Comparison of ENCODE assay signal across 8 cellular contexts in the genomic region with DNA sequence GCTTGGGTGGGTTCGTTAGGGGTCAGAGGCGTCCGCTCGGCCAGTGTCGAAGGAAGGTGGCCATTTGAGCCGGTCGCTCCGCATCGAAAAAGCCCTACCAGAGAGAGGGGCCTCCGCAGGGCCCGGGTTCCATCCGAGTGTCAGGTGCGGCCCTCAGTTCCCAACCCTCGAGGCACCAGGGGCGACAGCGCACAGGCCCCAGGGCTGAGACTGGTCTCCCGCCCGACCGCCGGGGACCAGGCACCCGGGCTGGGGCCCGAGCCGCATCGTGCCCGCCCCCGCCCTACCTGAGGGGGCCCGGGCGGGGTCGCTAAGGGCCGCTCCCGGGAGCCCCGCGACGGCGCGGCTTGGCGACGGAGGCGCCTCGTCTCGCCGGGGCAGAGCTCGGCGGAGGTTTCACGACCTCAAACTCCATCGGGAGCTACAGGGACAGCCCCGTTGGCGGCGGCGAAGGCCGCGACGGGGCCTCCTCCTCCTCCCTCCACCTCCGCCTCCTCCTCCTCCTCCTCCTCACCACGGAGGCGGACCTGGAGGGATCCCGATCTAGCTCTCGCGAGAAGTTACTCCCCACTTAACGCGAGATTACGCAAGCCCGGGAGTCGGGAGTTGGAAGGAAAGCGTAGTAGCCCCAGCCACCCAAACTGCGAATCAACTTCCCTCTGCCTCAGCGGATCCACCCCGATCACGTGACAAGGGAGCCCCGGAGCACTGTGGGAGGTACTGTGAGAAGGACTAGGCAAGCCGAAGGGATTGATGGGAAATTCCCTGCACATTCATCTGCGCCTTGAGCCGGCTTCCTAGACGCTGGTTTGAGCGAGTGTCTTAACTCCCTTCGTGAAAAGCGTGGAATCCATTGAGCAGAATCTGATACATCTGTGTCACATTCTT. TPM values are rescaled to one million over a fixed set of nuclear protein-coding genes. Genes with fewer than 3 reads are reported as not detected.
A peak's percentile ranks its signal among the peaks of the same experiment; 100 is the strongest.
DNase-seq lines count a peak whose midpoint lies in the region; ATAC-seq, FAIRE-seq and TF ChIP-seq lines count a peak whose summit lies in the region.

A gene with protein sequence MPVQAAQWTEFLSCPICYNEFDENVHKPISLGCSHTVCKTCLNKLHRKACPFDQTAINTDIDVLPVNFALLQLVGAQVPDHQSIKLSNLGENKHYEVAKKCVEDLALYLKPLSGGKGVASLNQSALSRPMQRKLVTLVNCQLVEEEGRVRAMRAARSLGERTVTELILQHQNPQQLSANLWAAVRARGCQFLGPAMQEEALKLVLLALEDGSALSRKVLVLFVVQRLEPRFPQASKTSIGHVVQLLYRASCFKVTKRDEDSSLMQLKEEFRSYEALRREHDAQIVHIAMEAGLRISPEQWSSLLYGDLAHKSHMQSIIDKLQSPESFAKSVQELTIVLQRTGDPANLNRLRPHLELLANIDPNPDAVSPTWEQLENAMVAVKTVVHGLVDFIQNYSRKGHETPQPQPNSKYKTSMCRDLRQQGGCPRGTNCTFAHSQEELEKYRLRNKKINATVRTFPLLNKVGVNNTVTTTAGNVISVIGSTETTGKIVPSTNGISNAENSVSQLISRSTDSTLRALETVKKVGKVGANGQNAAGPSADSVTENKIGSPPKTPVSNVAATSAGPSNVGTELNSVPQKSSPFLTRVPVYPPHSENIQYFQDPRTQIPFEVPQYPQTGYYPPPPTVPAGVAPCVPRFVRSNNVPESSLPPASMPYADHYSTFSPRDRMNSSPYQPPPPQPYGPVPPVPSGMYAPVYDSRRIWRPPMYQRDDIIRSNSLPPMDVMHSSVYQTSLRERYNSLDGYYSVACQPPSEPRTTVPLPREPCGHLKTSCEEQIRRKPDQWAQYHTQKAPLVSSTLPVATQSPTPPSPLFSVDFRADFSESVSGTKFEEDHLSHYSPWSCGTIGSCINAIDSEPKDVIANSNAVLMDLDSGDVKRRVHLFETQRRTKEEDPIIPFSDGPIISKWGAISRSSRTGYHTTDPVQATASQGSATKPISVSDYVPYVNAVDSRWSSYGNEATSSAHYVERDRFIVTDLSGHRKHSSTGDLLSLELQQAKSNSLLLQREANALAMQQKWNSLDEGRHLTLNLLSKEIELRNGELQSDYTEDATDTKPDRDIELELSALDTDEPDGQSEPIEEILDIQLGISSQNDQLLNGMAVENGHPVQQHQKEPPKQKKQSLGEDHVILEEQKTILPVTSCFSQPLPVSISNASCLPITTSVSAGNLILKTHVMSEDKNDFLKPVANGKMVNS (minus strand): TSS at position 537 of the 888 bp plus-strand sequence. CDS start 7,850 bp downstream, outside the sequence.

- no peaks in the 10 kb centered on the region for H4K20me1 ChIP-seq in keratinocyte (ENCODE audit: control insufficient read depth, extremely low read depth, insufficient read depth, low read length)

- H3K27ac Mint-ChIP-seq in chondrocyte (ENCODE audit: unreplicated experiment), result peak within 1 kb of the TSS; percentile 96

- peak within 1 kb of the TSS; percentile 88 for H3K4me3 Mint-ChIP-seq in chondrocyte (ENCODE audit: unreplicated experiment)

- dilution Hi-C loops in keratinocyte (cut with MboI; ENCODE audit: extremely low pct_ligation_motif_present, low sequenced_read_pairs), result no loop called here

- H3K9me1 ChIP-seq in keratinocyte (ENCODE audit: control insufficient read depth, extremely low read depth, insufficient read depth, low read length), result no peaks in the 10 kb centered on the region

- H3K4me2 ChIP-seq in keratinocyte (ENCODE audit: control insufficient read depth, extremely low read depth, insufficient read depth, low read depth, low read length), result peak within 1 kb of the TSS; percentile 87

- peaks cover 13% of the 10 kb centered on the region for H3K4me1 ChIP-seq in keratinocyte (ENCODE audit: control insufficient read depth, extremely low read depth, insufficient read depth, low read length)

- peak within 1 kb of the TSS; percentile 100 for H2AFZ ChIP-seq in keratinocyte (ENCODE audit: control insufficient read depth, low read length)

- peak; percentile 90 for ATAC-seq in HG03439 (IDR thresholded peaks at IDR 0.05; ENCODE audit: unreplicated experiment)

- peaks cover 0 to 5% of the 10 kb centered on the region in 2 experiments for H3K36me3 ChIP-seq in keratinocyte (ENCODE audit: control insufficient read depth in 2 of 2, extremely low read depth in 1 of 2, insufficient read depth in 2 of 2, low read length in 2 of 2)

- TF ChIP-seq CTCF in chondrocyte (IDR thresholded peaks at IDR 0.05) (peak; percentile 25), keratinocyte (optimal IDR thresholded peaks at IDR 0.05 in 1 of 3, IDR thresholded peaks at IDR 0.05 in 1 of 3, conservative IDR thresholded peaks at IDR 0.05 in 1 of 3; ENCODE audit: extremely low read depth in 1 of 3, insufficient read depth in 2 of 3, low read length in 3 of 3) (no peak)

- no peaks in the 10 kb centered on the region for H3K27me3 Mint-ChIP-seq in chondrocyte (ENCODE audit: low read depth)

- TF ChIP-seq POLR2A in GM19193 (IDR thresholded peaks at IDR 0.05; ENCODE audit: extremely low read depth, insufficient read depth, insufficient read length), result peak; percentile 92

- peak within 1 kb of the TSS; percentile 88 to 92 (median 89) for H3K4me3 ChIP-seq in keratinocyte (ENCODE audit: control insufficient read depth in 2 of 3, extremely low read depth in 1 of 3, insufficient read depth in 2 of 3, low read depth in 1 of 3, low read length in 3 of 3)

- DNase-seq in Ammon's horn (ENCODE audit: low spot score), result peak; percentile 100
- peak; percentile 98 for DNase-seq in NCI-H510A treated with DMSO at 0.1 percent for 48 hours (lab: John Stamatoyannopoulos, UW)
- peak; percentile 90 to 93 for DNase-seq in activated CD4-positive, alpha-beta T cell treated with anti-CD3 and anti-CD28 coated beads for 24 hours (ENCODE audit: low read depth in 2 of 2)
- DNase-seq in chondrocyte (ENCODE audit: low spot score), result peak; percentile 99
- peak; percentile 100 for DNase-seq in keratinocyte (ENCODE audit: low read depth, low spot score)
- peak; percentile 86 to 92 for DNase-seq in stimulated activated CD4-positive, alpha-beta T cell treated with anti-CD3 and anti-CD28 coated beads, Interleukin-15, amount 100 ng/mL, for 1 hour (ENCODE audit: low read depth in 1 of 2, low spot score in 1 of 2)

- H3K9me3 ChIP-seq in keratinocyte (ENCODE audit: control insufficient read depth, low read depth, low read length), result no peaks in the 10 kb centered on the region

- H3K36me3 Mint-ChIP-seq in chondrocyte (ENCODE audit: low read depth), result peaks cover 3% of the 10 kb centered on the region

- peaks cover 37% of the 10 kb centered on the region for H3K4me1 Mint-ChIP-seq in chondrocyte (ENCODE audit: low read depth)

- no peaks in the 10 kb centered on the region for H3K9me3 Mint-ChIP-seq in chondrocyte (ENCODE audit: low read depth)

- H3K9ac ChIP-seq in keratinocyte (ENCODE audit: control insufficient read depth, extremely low read depth, insufficient read depth, low read length), result peak within 1 kb of the TSS; percentile 98

- H3K27ac ChIP-seq in keratinocyte (ENCODE audit: control insufficient read depth, insufficient read depth, low read length), result peak within 1 kb of the TSS; percentile 87

- H3K79me2 ChIP-seq in keratinocyte (ENCODE audit: control insufficient read depth, insufficient read depth, low read length), result peaks cover 56% of the 10 kb centered on the region

- H3K27me3 ChIP-seq in keratinocyte (ENCODE audit: control insufficient read depth, extremely low read depth, insufficient read depth, low read length), result no peaks in the 10 kb centered on the region

- peak; percentile 95 for FAIRE-seq in keratinocyte (lab: Jason Lieb, UNC)

RNA-seq across cellular contexts. Expression of the gene that starts here (rescaled TPM):
- total RNA-seq in chondrocyte, result 74.4 to 87.2 TPM (median 74.6 TPM) in 3 replicates
- polyA plus RNA-seq in keratinocyte, result 31.0 to 35.0 TPM (median 34.2 TPM) in 3 replicates
- polyA plus RNA-seq in keratinocyte (2011; ENCODE audit: low read depth), result 15.1 TPM
- polyA plus RNA-seq in keratinocyte (2011; cell fraction: cytosol; rRNA removed), result 19.9 and 37.4 TPM in 2 replicates
- 28.8 and 32.6 TPM in 2 replicates for polyA plus RNA-seq in keratinocyte (2011; cell fraction: nucleus; rRNA removed)
- polyA plus RNA-seq in keratinocyte (2012; ENCODE audit: low replicate concordance), result 15.4 and 23.0 TPM in 2 replicates
- polyA minus RNA-seq in keratinocyte, result 30.9 to 108 TPM (median 90.8 TPM) in 3 replicates
- polyA minus RNA-seq in keratinocyte (2011; cell fraction: cytosol; rRNA and poly(A)+ RNA removed), result 55.1 TPM
- polyA minus RNA-seq in keratinocyte (2011; cell fraction: nucleus; rRNA and poly(A)+ RNA removed), result 53.1 and 89.8 TPM in 2 replicates

Comparison
In these comparisons a context has a peak if more than half of its experiments do, and no peak if none do; other contexts are left out.
1. Peak in every context shown above with its lines: DNase-seq, ATAC-seq, H3K4me3 ChIP-seq and H3K27ac ChIP-seq.